In genomic region chr3:70933105-70933810, GRCh38 we compare ENCODE assay signal across 33 cellular contexts.
DNase-seq lines count a peak whose midpoint lies in the region; ATAC-seq and TF ChIP-seq lines count a peak whose summit lies in the region.
"Had no signal": no experiment of that assay in that cellular context is flagged by ENCODE, and none has a peak within 500 bp of the region (broad histone marks: within the 10 kb centered on the region; RNA-seq: fewer than 3 reads in every experiment).

No MANE protein-coding gene starts in this region.

- H3K9me3 ChIP-seq in BLaER1 treated with 17β-estradiol and CSF1 and Interleukin-3, amounts not matched to agents 10 nM and 100 nM (replicated peaks in 1 of 11) = peaks cover 0 to 5% (median 0%) of the 10 kb centered on the region in 11 experiments; a peak in 1 of 22 replicates
- H3K9me3 ChIP-seq: BLaER1, left lung, thoracic aorta, uterus had no signal

- H3K4me1 Mint-ChIP-seq in WTC11 = no peaks in the 10 kb centered on the region
- H3K4me1 Mint-ChIP-seq: neural crest cell had no signal

- H3K27ac ChIP-seq in BLaER1 treated with 17β-estradiol and CSF1 and Interleukin-3, amounts not matched to agents 10 nM and 100 nM = no peak overlapping the region
- H3K27ac ChIP-seq: BLaER1, left lung, PC-9, thoracic aorta, uterus, WERI-Rb-1 had no signal

- DNase-seq in HT1080 (ENCODE audit: low read depth) (peak; percentile 82), astrocyte of the hippocampus (ENCODE audit: low read depth, low spot score) (peak; percentile 21), kidney tubule cell (ENCODE audit: low spot score) (peak; percentile 73), WTC11 (ENCODE audit: low spot score) (no peak), NCI-H2171 (lab: John Stamatoyannopoulos, UW) (no peak)
- DNase-seq: activated CD4-positive, alpha-beta T cell treated with anti-CD3 and anti-CD28 coated beads, Interleukin-2, amount 10 ng/mL, durations not matched to agents 24 days and 14 days; activated CD8-positive, alpha-beta memory T cell treated with anti-CD3 and anti-CD28 coated beads for 24 hours; activated effector memory CD4-positive, alpha-beta T cell treated with Interleukin-2 at 50 U/mL for 16 hours; amygdala; COR-L47; effector CD8-positive, alpha-beta T cell; erythroblast; head of caudate nucleus; Kasumi-1; left lung; NCI-H2107; NCI-H510A treated with DMSO at 0.1 percent for 48 hours; NK-92 treated with Interleukin-12 subunit alpha and Interleukin-12 subunit beta, amount 100 ng/mL, for 24 hours; PC-9; posterior cingulate gyrus; SHP77; stimulated activated CD4-positive, alpha-beta T cell treated with anti-CD3 and anti-CD28 coated beads, Interleukin-2, amount 100 ng/mL, for 48 hours; stimulated activated naive CD8-positive, alpha-beta T cell treated with anti-CD3 and anti-CD28 coated beads, Interleukin-15, amount 100 ng/mL, for 72 hours; T1000; uterus; WERI-Rb-1 had no signal

- H3K4me2 ChIP-seq in BLaER1 treated with 17β-estradiol and CSF1 and Interleukin-3, amounts not matched to agents 10 nM and 100 nM = peak overlapping the region in 6 of 11 experiments; percentile 4 to 54 (median 40); a peak in 10 of 22 replicates
- H3K4me2 ChIP-seq: BLaER1, PC-9 had no signal

- H3K9ac ChIP-seq in BLaER1 treated with 17β-estradiol and CSF1 and Interleukin-3, amounts not matched to agents 10 nM and 100 nM = no peak overlapping the region
- H3K9ac ChIP-seq: BLaER1 had no signal

- no peaks in the 10 kb centered on the region for H3K27me3 Mint-ChIP-seq in WTC11 (ENCODE audit: low read depth)
- H3K27me3 Mint-ChIP-seq: stimulated activated naive CD8-positive, alpha-beta T cell treated with anti-CD3 and anti-CD28 coated beads, Interleukin-15, amount 100 ng/mL, for 72 hours had no signal

- H4K20me1 ChIP-seq in BLaER1 treated with 17β-estradiol and CSF1 and Interleukin-3, amounts not matched to agents 10 nM and 100 nM = no peaks in the 10 kb centered on the region
- H4K20me1 ChIP-seq: BLaER1 had no signal

- ATAC-seq in WTC11 (no peak), GM21515 (IDR thresholded peaks at IDR 0.05; ENCODE audit: unreplicated experiment) (no peak)
- ATAC-seq: activated naive CD4-positive, alpha-beta T cell treated with anti-CD3 and anti-CD28 coated beads, Interleukin-2, amount 50 U/mL, for 72 hours; left lung; sciatic nerve; stimulated activated naive CD8-positive, alpha-beta T cell treated with anti-CD3 and anti-CD28 coated beads, Interleukin-15, amount 100 ng/mL, for 72 hours had no signal

- peaks cover 0 to 18% (median 5%) of the 10 kb centered on the region in 10 experiments; a peak in 9 of 20 replicates for H3K4me1 ChIP-seq in BLaER1 treated with 17β-estradiol and CSF1 and Interleukin-3, amounts not matched to agents 10 nM and 100 nM
- H3K4me1 ChIP-seq: BLaER1, left lung, uterus had no signal

- H3K36me3 ChIP-seq in BLaER1 treated with 17β-estradiol and CSF1 and Interleukin-3, amounts not matched to agents 10 nM and 100 nM = no peaks in the 10 kb centered on the region
- H3K36me3 ChIP-seq: BLaER1, left lung, thoracic aorta, uterus, WERI-Rb-1 had no signal

- CTCF ChIA-PET in WTC11 (lab: Charles Lee) = no interaction called here

- POLR2A ChIA-PET in WTC11 (lab: Charles Lee) = no interaction called here

- no peaks in the 10 kb centered on the region for H3K27me3 ChIP-seq in BLaER1 treated with 17β-estradiol and CSF1 and Interleukin-3, amounts not matched to agents 10 nM and 100 nM
- H3K27me3 ChIP-seq: BLaER1, left lung, uterus had no signal

- H3K4me3 Mint-ChIP-seq in WTC11 = no peak overlapping the region
- H3K4me3 Mint-ChIP-seq: activated CD4-positive, alpha-beta T cell treated with anti-CD3 and anti-CD28 coated beads, Interleukin-2, amount 10 ng/mL, durations not matched to agents 24 days and 14 days; neural crest cell; stimulated activated naive CD8-positive, alpha-beta T cell treated with anti-CD3 and anti-CD28 coated beads, Interleukin-15, amount 100 ng/mL, for 72 hours had no signal

- H3K36me3 Mint-ChIP-seq in WTC11 = no peaks in the 10 kb centered on the region
- H3K36me3 Mint-ChIP-seq: activated naive CD4-positive, alpha-beta T cell treated with anti-CD3 and anti-CD28 coated beads, Interleukin-2, amount 50 U/mL, for 72 hours had no signal

- no peak overlapping the region for H3K4me3 ChIP-seq in BLaER1 treated with 17β-estradiol and CSF1 and Interleukin-3, amounts not matched to agents 10 nM and 100 nM
- H3K4me3 ChIP-seq: BLaER1, left lung, PC-9, thoracic aorta, uterus had no signal

- no peaks in the 10 kb centered on the region for H3K9me3 Mint-ChIP-seq in WTC11
- H3K9me3 Mint-ChIP-seq: activated naive CD4-positive, alpha-beta T cell treated with anti-CD3 and anti-CD28 coated beads, Interleukin-2, amount 50 U/mL, for 72 hours; neural crest cell; stimulated activated naive CD8-positive, alpha-beta T cell treated with anti-CD3 and anti-CD28 coated beads, Interleukin-15, amount 100 ng/mL, for 72 hours had no signal

- H3K27ac Mint-ChIP-seq in WTC11 = no peak overlapping the region
- H3K27ac Mint-ChIP-seq: activated CD4-positive, alpha-beta T cell treated with anti-CD3 and anti-CD28 coated beads, Interleukin-2, amount 10 ng/mL, durations not matched to agents 24 days and 14 days; activated naive CD4-positive, alpha-beta T cell treated with anti-CD3 and anti-CD28 coated beads, Interleukin-2, amount 50 U/mL, for 72 hours; stimulated activated naive CD8-positive, alpha-beta T cell treated with anti-CD3 and anti-CD28 coated beads, Interleukin-15, amount 100 ng/mL, for 72 hours had no signal

- TF ChIP-seq CTCF in WTC11 (IDR thresholded peaks at IDR 0.05) = no peak

TF ChIP-seq in WTC11, 78 proteins besides CTCF, POLR2A, EP300 and RAD21:
- TF ChIP-seq STAT6 (CRISPR knock-in tag; conservative IDR thresholded peaks at IDR 0.05; ENCODE audit: low read depth) (no peak), TP53 (CRISPR knock-in tag; IDR thresholded peaks at IDR 0.05) (no peak)
TF ChIP-seq in WTC11: peak in this region for 0.

Comparison
In these comparisons a context has a peak if more than half of its experiments do, and no peak if none do; other contexts are left out.
1. DNase-seq: peak in HT1080 (single experiment), astrocyte of the hippocampus (single experiment) and kidney tubule cell (single experiment); none in WTC11 (single experiment) and NCI-H2171 (single experiment).